In genomic region chr19:43027985-43028384, GRCh38 we compare ENCODE assay signal across 1 cellular context.
A peak's percentile ranks its signal among the peaks of the same experiment; 100 is the strongest.
TF ChIP-seq lines count a peak whose summit lies in the region.

No MANE protein-coding gene starts in this region.

TF ChIP-seq in A549, 52 proteins besides CTCF, POLR2A, EP300 and RAD21:
- peak; percentile 22; the same call in 1 of the 3 replicates for TF ChIP-seq SMC3 (IDR thresholded peaks at IDR 0.05)
TF ChIP-seq in A549: peak in this region for 1; not testable (repeated sequence) for 51.
